In genomic region chr3:139302084-139302800, GRCh38 we compare ENCODE assay signal across 11 cellular contexts. TPM values are rescaled to one million over a fixed set of nuclear protein-coding genes. Genes with fewer than 3 reads are reported as not detected.
DNase-seq lines count a peak whose midpoint lies in the region; FAIRE-seq and TF ChIP-seq lines count a peak whose summit lies in the region.
"Had no signal": no experiment of that assay in that cellular context is flagged by ENCODE, and none has a peak within 500 bp of the region (broad histone marks: within the 10 kb centered on the region; RNA-seq: fewer than 3 reads in every experiment).

No MANE protein-coding gene starts in this region.

- POLR2A ChIA-PET in Caco-2 (lab: Charles Lee): no interaction called here

- H3K9me2 ChIP-seq in hepatocyte (replicated peaks; ENCODE audit: insufficient read depth): no peaks in the 10 kb centered on the region

- H3K4me3 ChIP-seq in astrocyte (ENCODE audit: insufficient read depth, low read depth, low read length) (peak overlapping the region; percentile 27), hepatocyte (no peak overlapping the region), Caco-2 (ENCODE audit: low read depth, low read length) (no peak overlapping the region)
- H3K4me3 ChIP-seq: skin epidermis had no signal

- DNase-seq in 8988T: peak; percentile 81
- DNase-seq in HK-2 (ENCODE audit: unreplicated experiment): peak; percentile 93
- DNase-seq in astrocyte (ENCODE audit: low read depth): peak; percentile 100
- peak; percentile 77 for DNase-seq in hepatocyte (ENCODE audit: low spot score)
- no peak for DNase-seq in NK-92 (lab: John Stamatoyannopoulos, UW; ENCODE audit: unreplicated experiment)
- DNase-seq in activated effector memory CD4-positive, alpha-beta T cell treated with Interleukin-2 at 50 U/mL for 16 hours: no peak
- no peak for DNase-seq in NCI-H524 (lab: John Stamatoyannopoulos, UW)
- no peak for DNase-seq in Caco-2
- DNase-seq: H7, NCI-H1105 had no signal

- peak overlapping the region; percentile 83 for H3K4me2 ChIP-seq in astrocyte (ENCODE audit: low read length)
- H3K4me2 ChIP-seq in hepatocyte: no peak overlapping the region

- H3K36me3 ChIP-seq in astrocyte (ENCODE audit: insufficient read depth, low read length) (no peaks in the 10 kb centered on the region), hepatocyte (replicated peaks; ENCODE audit: insufficient read depth, low read depth) (no peaks in the 10 kb centered on the region), Caco-2 (ENCODE audit: control insufficient read depth, insufficient read depth, low read length) (no peaks in the 10 kb centered on the region)

- peaks cover 3% of the 10 kb centered on the region for H3K9me3 Mint-ChIP-seq in astrocyte (ENCODE audit: unreplicated experiment)
- no peaks in the 10 kb centered on the region for H3K9me3 Mint-ChIP-seq in Caco-2 (ENCODE audit: unreplicated experiment)

- H3K27ac ChIP-seq in astrocyte (ENCODE audit: low read depth, low read length) (peak overlapping the region; percentile 80), hepatocyte (peak overlapping the region; percentile 65)

- BruUV-seq in Caco-2 (replicated peaks; lab: Mats Ljungman, UMichigan): no TSS peak

- peak overlapping the region; percentile 15 for H2AFZ ChIP-seq in astrocyte (ENCODE audit: low read depth, low read length)
- H2AFZ ChIP-seq in hepatocyte: no peak overlapping the region

- H3K27me3 ChIP-seq in astrocyte (ENCODE audit: insufficient read depth, low read length) (no peaks in the 10 kb centered on the region), hepatocyte (no peaks in the 10 kb centered on the region), Caco-2 (replicated peaks; ENCODE audit: control insufficient read depth, insufficient read depth, low read length) (no peaks in the 10 kb centered on the region)

- H3K4me3 Mint-ChIP-seq in astrocyte (ENCODE audit: unreplicated experiment): peak overlapping the region; percentile 15
- no peak overlapping the region for H3K4me3 Mint-ChIP-seq in Caco-2 (ENCODE audit: unreplicated experiment)

- H3K79me2 ChIP-seq in astrocyte (ENCODE audit: insufficient read depth, low read length) (no peaks in the 10 kb centered on the region), hepatocyte (no peaks in the 10 kb centered on the region)

- TF ChIP-seq CTCF in astrocyte (IDR thresholded peaks at IDR 0.05; ENCODE audit: insufficient read depth, low read depth, low read length): no peak
- no peak for TF ChIP-seq CTCF in hepatocyte (IDR thresholded peaks at IDR 0.05; ENCODE audit: poor library complexity)
- no peak for TF ChIP-seq CTCF in Caco-2 (IDR thresholded peaks at IDR 0.05; ENCODE audit: insufficient read depth in 1 of 2, low read depth in 1 of 2, low read length in 1 of 2, severe bottlenecking in 1 of 2, unreplicated experiment in 1 of 2)

- peak; percentile 98 for FAIRE-seq in astrocyte (lab: Jason Lieb, UNC)

- H3K27me3 Mint-ChIP-seq in astrocyte (ENCODE audit: low read depth, unreplicated experiment) (no peaks in the 10 kb centered on the region), Caco-2 (ENCODE audit: insufficient read depth, unreplicated experiment) (no peaks in the 10 kb centered on the region)

- H3K9me3 ChIP-seq in astrocyte (ENCODE audit: insufficient read depth, low read depth, low read length) (no peaks in the 10 kb centered on the region), hepatocyte (ENCODE audit: low read depth) (no peaks in the 10 kb centered on the region), Caco-2 (no peaks in the 10 kb centered on the region)

- H3K4me1 Mint-ChIP-seq in astrocyte (ENCODE audit: low read depth, unreplicated experiment): peaks cover 38% of the 10 kb centered on the region
- peaks cover 7% of the 10 kb centered on the region for H3K4me1 Mint-ChIP-seq in Caco-2 (ENCODE audit: low read depth, unreplicated experiment)

- CTCF ChIA-PET in Caco-2 (lab: Charles Lee): no interaction called here

- H3K4me1 ChIP-seq in astrocyte (ENCODE audit: insufficient read depth, low read length) (peaks cover 39% of the 10 kb centered on the region), hepatocyte (ENCODE audit: insufficient read depth) (peaks cover 12% of the 10 kb centered on the region), Caco-2 (peaks cover 19% of the 10 kb centered on the region; the same call in 1 of the 2 replicates)

- 67% methylated on average over 12 of the region's 12 CpGs for WGBS in hepatocyte (ENCODE audit: low lambda C conversion rate, missing lambda C conversion rate)

- H3K36me3 Mint-ChIP-seq in astrocyte (ENCODE audit: low read depth, unreplicated experiment) (no peaks in the 10 kb centered on the region), Caco-2 (ENCODE audit: insufficient read depth, unreplicated experiment) (no peaks in the 10 kb centered on the region)

- peak overlapping the region; percentile 68 for H3K9ac ChIP-seq in astrocyte (ENCODE audit: low read length)

- H4K20me1 ChIP-seq in astrocyte (ENCODE audit: insufficient read depth, low read length): no peaks in the 10 kb centered on the region
- no peaks in the 10 kb centered on the region for H4K20me1 ChIP-seq in hepatocyte (ENCODE audit: insufficient read depth, poor library complexity, severe bottlenecking)

- H3K27ac Mint-ChIP-seq in astrocyte (ENCODE audit: unreplicated experiment) (peak overlapping the region; percentile 98), Caco-2 (ENCODE audit: unreplicated experiment) (no peak overlapping the region)

- intact Hi-C loops in Caco-2 (cut with micrococcal nuclease; ENCODE audit: unreplicated experiment): no loop called here

RNA-seq across cellular contexts. Expression of gene MRPS22, which starts 41.6 kb away (rescaled TPM):
- total RNA-seq in astrocyte: 40.4 and 43.1 TPM in 2 replicates
- 69.0 and 75.7 TPM in 2 replicates for total RNA-seq in hepatocyte
- polyA plus RNA-seq in hepatocyte: 55.1 and 64.0 TPM in 2 replicates
- total RNA-seq in Caco-2 (2022): 58.2 and 63.9 TPM in 2 replicates

Comparison
In these comparisons a context has a peak if more than half of its experiments do, and no peak if none do; other contexts are left out.
1. DNase-seq: peak in 8988T (single experiment), HK-2 (single experiment), astrocyte (single experiment) and hepatocyte (single experiment); none in NK-92 (single experiment), activated effector memory CD4-positive, alpha-beta T cell treated with Interleukin-2 at 50 U/mL for 16 hours (single experiment), NCI-H524 (0 of 2) and Caco-2 (0 of 2).